ENCODE assay signal across 10 cellular contexts in the genomic region with DNA sequence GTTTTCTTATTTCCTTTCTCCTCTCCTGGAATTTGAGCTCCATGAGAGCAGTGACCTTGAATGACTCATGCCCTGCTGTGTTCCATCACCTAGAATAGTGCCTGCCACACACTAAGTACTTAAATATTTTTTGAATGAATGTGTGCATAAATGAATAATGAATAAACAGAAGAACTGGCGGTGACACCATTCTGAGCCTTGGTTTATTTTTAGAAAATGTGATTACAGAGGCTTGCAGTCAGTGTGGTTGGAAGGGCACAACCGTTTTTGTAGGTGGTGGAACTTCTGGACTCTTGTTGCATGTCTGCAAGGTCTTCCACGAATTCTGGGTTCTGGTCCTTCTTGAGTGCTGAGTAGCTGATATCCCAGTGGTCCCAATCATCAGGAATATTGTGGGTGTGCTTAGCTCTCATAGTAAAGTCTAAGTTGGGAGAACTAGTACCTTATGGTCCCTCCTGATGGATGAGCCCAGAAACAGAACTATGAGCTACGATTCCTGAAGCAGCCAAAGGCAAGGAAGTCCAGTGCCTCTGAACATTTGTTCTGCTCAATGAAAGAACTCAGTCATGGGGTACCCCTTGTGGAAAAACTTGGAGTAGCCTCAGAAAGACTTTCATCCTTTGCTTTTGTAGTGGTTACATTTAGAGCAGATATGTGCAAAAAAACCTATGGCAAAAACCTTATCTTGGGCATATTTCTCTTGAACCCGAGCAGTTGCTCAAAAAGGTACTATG. TPM values are rescaled to one million over a fixed set of nuclear protein-coding genes. Genes with fewer than 3 reads are reported as not detected.
A peak's percentile ranks its signal among the peaks of the same experiment; 100 is the strongest.
DNase-seq lines count a peak whose midpoint lies in the region; ATAC-seq and TF ChIP-seq lines count a peak whose summit lies in the region.
"Had no signal": no experiment of that assay in that cellular context is flagged by ENCODE, and none has a peak within 500 bp of the region (broad histone marks: within the 10 kb centered on the region; RNA-seq: fewer than 3 reads in every experiment).

No MANE protein-coding gene starts in this region.

- H3K4me1 Mint-ChIP-seq in activated T-cell treated with anti-CD3 and anti-CD28 coated beads, Interleukin-2, amount 50 U/mL, for 4 hours (ENCODE audit: low read depth) = no peaks in the 10 kb centered on the region
- H3K4me1 Mint-ChIP-seq: immature natural killer cell had no signal

- H3K4me2 ChIP-seq in MM.1S (ENCODE audit: low read depth, low read length) = peak overlapping the region; percentile 15; the same call in 1 of the 2 replicates

- no peaks in the 10 kb centered on the region for H3K9me3 Mint-ChIP-seq in activated T-cell treated with anti-CD3 and anti-CD28 coated beads, Interleukin-2, amount 50 U/mL, for 4 hours
- H3K9me3 Mint-ChIP-seq: immature natural killer cell had no signal

- ATAC-seq in activated T-cell treated with anti-CD3 and anti-CD28 coated beads, Interleukin-2, amount 50 U/mL, for 4 hours = no peak

- peak; percentile 14 for TF ChIP-seq CTCF in AG09319 (IDR thresholded peaks at IDR 0.05; ENCODE audit: low read depth, low read length)
- peak; percentile 21; the same call in 1 of the 2 replicates for TF ChIP-seq CTCF in MM.1S (IDR thresholded peaks at IDR 0.05; ENCODE audit: low read length)

- no peaks in the 10 kb centered on the region for H4K20me1 ChIP-seq in MM.1S (ENCODE audit: insufficient read depth, low read length)

- no peaks in the 10 kb centered on the region for H3K27me3 ChIP-seq in MM.1S (replicated peaks; ENCODE audit: insufficient read depth, low read length)

- H3K79me2 ChIP-seq in MM.1S (ENCODE audit: low read length) = no peaks in the 10 kb centered on the region

- H3K9ac ChIP-seq in MM.1S (ENCODE audit: low read length) = no peak overlapping the region

- no peak overlapping the region for H3K4me3 ChIP-seq in MM.1S (ENCODE audit: low read length)

- H3K27ac ChIP-seq in MM.1S (ENCODE audit: low read length) = peak overlapping the region; percentile 98; the same call in 1 of the 2 replicates

- H2AFZ ChIP-seq in MM.1S (ENCODE audit: low read length) = peak overlapping the region; percentile 7

- no peaks in the 10 kb centered on the region for H3K36me3 Mint-ChIP-seq in activated T-cell treated with anti-CD3 and anti-CD28 coated beads, Interleukin-2, amount 50 U/mL, for 4 hours (ENCODE audit: insufficient read depth)
- H3K36me3 Mint-ChIP-seq: immature natural killer cell had no signal

- DNase-seq in AG09319 (ENCODE audit: extremely low read depth, low read depth) (peak; percentile 64), MM.1S (peak; percentile 29), dermis microvascular lymphatic vessel endothelial cell (ENCODE audit: low read depth in 2 of 2) (peak; percentile 49 to 90), lung microvascular endothelial cell (ENCODE audit: low read depth in 2 of 2) (peak; percentile 66 to 92), DMS153 treated with DMSO at 0.1 percent for 48 hours (lab: John Stamatoyannopoulos, UW; ENCODE audit: unreplicated experiment) (no peak), occipital lobe (lab: John Stamatoyannopoulos, UW) (no peak)
- DNase-seq in activated T-cell treated with anti-CD3 and anti-CD28 coated beads, Interleukin-2, amount 50 U/mL, for 4 hours = no peak
- DNase-seq in activated CD4-positive, alpha-beta T cell treated with anti-CD3 and anti-CD28 coated beads for 4 hours = no peak
- DNase-seq: activated effector memory CD4-positive, alpha-beta T cell treated with anti-CD3 and anti-CD28 coated beads, Interleukin-2, amount 50 U/mL, for 16 hours; immature natural killer cell had no signal

- peaks cover 58% of the 10 kb centered on the region for H3K4me1 ChIP-seq in MM.1S (ENCODE audit: low read length)

- H3K9me3 ChIP-seq in MM.1S (replicated peaks; ENCODE audit: insufficient read depth, low read length) = no peaks in the 10 kb centered on the region

- peaks cover 18% of the 10 kb centered on the region for H3K27me3 Mint-ChIP-seq in activated T-cell treated with anti-CD3 and anti-CD28 coated beads, Interleukin-2, amount 50 U/mL, for 4 hours (ENCODE audit: low read depth)

- no peaks in the 10 kb centered on the region for H3K9me2 ChIP-seq in MM.1S (replicated peaks; ENCODE audit: insufficient read depth, low read length)

- H3K4me3 Mint-ChIP-seq in activated T-cell treated with anti-CD3 and anti-CD28 coated beads, Interleukin-2, amount 50 U/mL, for 4 hours = no peak overlapping the region
- H3K4me3 Mint-ChIP-seq: immature natural killer cell had no signal

- no peaks in the 10 kb centered on the region for H3K36me3 ChIP-seq in MM.1S (replicated peaks; ENCODE audit: insufficient read depth, low read length)

- H3F3A ChIP-seq in MM.1S (ENCODE audit: insufficient read depth, low read length) = peaks cover 37% of the 10 kb centered on the region

RNA-seq across cellular contexts. Expression of a gene that starts 28.8 kb away (rescaled TPM):
- under 0.01 and 0.13 TPM in 2 replicates for total RNA-seq in dermis microvascular lymphatic vessel endothelial cell
- total RNA-seq in lung microvascular endothelial cell = under 0.01 TPM in 2 replicates
- under 1 TPM in 2 of 3 donors, not detected in 1; 0.05 to 0.28 TPM for total RNA-seq in activated T-cell treated with anti-CD3 and anti-CD28 coated beads, Interleukin-2, amount 50 U/mL, for 4 hours
- total RNA-seq in occipital lobe = 1.1 TPM

RNA-seq across cellular contexts. Expression of a gene that starts 41.8 kb away (rescaled TPM):
- total RNA-seq in dermis microvascular lymphatic vessel endothelial cell (0.39 and 0.76 TPM in 2 replicates), lung microvascular endothelial cell (0.22 and 0.40 TPM in 2 replicates), occipital lobe (3.7 TPM)
- total RNA-seq in activated T-cell treated with anti-CD3 and anti-CD28 coated beads, Interleukin-2, amount 50 U/mL, for 4 hours = not detected

Comparison
In these comparisons a context has a peak if more than half of its experiments do, and no peak if none do; other contexts are left out.
1. DNase-seq: peak in AG09319 (single experiment), MM.1S (single experiment), dermis microvascular lymphatic vessel endothelial cell (2 of 2) and lung microvascular endothelial cell (2 of 2); none in DMS153 treated with DMSO at 0.1 percent for 48 hours (single experiment), activated T-cell treated with anti-CD3 and anti-CD28 coated beads, Interleukin-2, amount 50 U/mL, for 4 hours (single experiment), activated CD4-positive, alpha-beta T cell treated with anti-CD3 and anti-CD28 coated beads for 4 hours (0 of 2) and occipital lobe (single experiment).